ENCODE assay signal across 17 cellular contexts in the genomic region with DNA sequence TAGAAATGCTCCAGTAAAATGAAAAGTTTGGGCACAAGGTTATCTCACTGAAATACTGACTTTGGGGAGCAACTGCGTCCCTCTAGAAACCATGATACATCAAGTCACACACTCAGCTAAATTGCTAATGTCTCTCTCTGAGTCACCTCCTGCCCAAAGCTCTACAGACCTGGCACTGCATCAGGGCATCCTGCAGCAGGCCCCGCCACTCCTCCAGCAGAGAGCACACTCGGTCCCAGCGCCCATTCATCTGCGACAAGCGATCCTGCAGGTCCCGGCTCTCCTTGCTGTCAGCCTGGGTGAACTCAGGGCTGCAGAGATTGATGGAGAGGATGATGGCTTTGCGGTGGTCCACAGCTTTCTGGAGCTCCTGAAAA.
A peak's percentile ranks its signal among the peaks of the same experiment; 100 is the strongest.
DNase-seq lines count a peak whose midpoint lies in the region; ATAC-seq, FAIRE-seq and TF ChIP-seq lines count a peak whose summit lies in the region.
"Had no signal": no experiment of that assay in that cellular context is flagged by ENCODE, and none has a peak within 500 bp of the region (broad histone marks: within the 10 kb centered on the region; RNA-seq: fewer than 3 reads in every experiment).

No MANE protein-coding gene starts in this region.

- H3K27ac Mint-ChIP-seq in astrocyte (ENCODE audit: unreplicated experiment) = no peak overlapping the region
- H3K27ac Mint-ChIP-seq: B cell; T-helper 1 cell treated with Interleukin-12 subunit alpha and Interleukin-12 subunit beta and Interleukin-4 antibody, amounts not matched to agents 30 μg/mL and 1 μg/mL, for 36 hours had no signal

- H3K79me2 ChIP-seq in HepG2 (ENCODE audit: insufficient read depth, low read length) (no peaks in the 10 kb centered on the region), astrocyte (ENCODE audit: insufficient read depth, low read length) (no peaks in the 10 kb centered on the region)

- WGBS in HepG2 (ENCODE audit: low lambda C conversion rate) = 63% methylated on average over 8 of the region's 8 CpGs
- 95% methylated on average over 8 of the region's 8 CpGs for WGBS in right lobe of liver (ENCODE audit: insufficient coverage, low coverage, low lambda C conversion rate, missing lambda C conversion rate)
- WGBS in stomach, 5 donors = 79 to 90% (median 85%) methylated on average over 8 of the region's 8 CpGs

- H3K36me3 ChIP-seq in HepG2 (replicated peaks in 1 of 2; ENCODE audit: control insufficient read depth in 1 of 2, insufficient read depth in 2 of 2, low read length in 2 of 2) = no peaks in the 10 kb centered on the region
- H3K36me3 ChIP-seq in right lobe of liver = peaks cover 0 to 82% (median 30%) of the 10 kb centered on the region in 4 donors
- H3K36me3 ChIP-seq in astrocyte (ENCODE audit: insufficient read depth, low read length) = peaks cover 46% of the 10 kb centered on the region
- H3K36me3 ChIP-seq in upper lobe of right lung = peaks cover 100% of the 10 kb centered on the region
- peaks cover 30 to 98% (median 97%) of the 10 kb centered on the region in 4 donors for H3K36me3 ChIP-seq in stomach

- DNase-seq in HepG2 (ENCODE audit: low spot score) (no peak), right lobe of liver (no peak), NCI-H2196 (lab: John Stamatoyannopoulos, UW; ENCODE audit: unreplicated experiment) (peak; percentile 74), astrocyte (ENCODE audit: low read depth) (peak; percentile 23), upper lobe of right lung (no peak), stomach (no peak), AG08395 (ENCODE audit: low spot score) (no peak)
- DNase-seq: DND-41; erythroblast; left cardiac atrium; stimulated activated CD4-positive, alpha-beta T cell treated with anti-CD3 and anti-CD28 coated beads, Interleukin-12 subunit alpha, Interleukin-12 subunit beta, amount 100 ng/mL, for 4 hours had no signal

- no peaks in the 10 kb centered on the region for H3K27me3 Mint-ChIP-seq in astrocyte (ENCODE audit: low read depth, unreplicated experiment)
- H3K27me3 Mint-ChIP-seq: B cell had no signal

- H3K9ac ChIP-seq in HepG2 (ENCODE audit: insufficient read depth, low read depth, low read length) (no peak overlapping the region), astrocyte (ENCODE audit: low read length) (no peak overlapping the region)

- no peak for TF ChIP-seq EP300 in HepG2 (IDR thresholded peaks at IDR 0.05; ENCODE audit: low read depth in 2 of 2, low read length in 2 of 2)
- no peak for TF ChIP-seq EP300 in HepG2 (CRISPR knock-in tag; IDR thresholded peaks at IDR 0.05; ENCODE audit: borderline replicate concordance)
- no peak for TF ChIP-seq EP300 in stomach (IDR thresholded peaks at IDR 0.05)

- H3K9me3 ChIP-seq in HepG2 (ENCODE audit: low read length) (no peaks in the 10 kb centered on the region), right lobe of liver (no peaks in the 10 kb centered on the region), astrocyte (ENCODE audit: insufficient read depth, low read depth, low read length) (no peaks in the 10 kb centered on the region), upper lobe of right lung (no peaks in the 10 kb centered on the region), stomach (no peaks in the 10 kb centered on the region)

- ATAC-seq in HepG2 (peak; percentile 91), right lobe of liver (no peak), upper lobe of right lung (peak; percentile 46), GM18502 (IDR thresholded peaks at IDR 0.05; ENCODE audit: poor library complexity, unreplicated experiment) (no peak)
- ATAC-seq: activated CD4-positive, CD25-positive, alpha-beta regulatory T cell treated with anti-CD3 and anti-CD28 coated beads, Interleukin-2, amount 50 U/mL, for 24 hours had no signal

- no peak overlapping the region for H3K4me3 ChIP-seq in HepG2 (replicated peaks in 1 of 3; ENCODE audit: insufficient read depth in 1 of 3, low read depth in 2 of 3, low read length in 3 of 3)
- no peak overlapping the region for H3K4me3 ChIP-seq in right lobe of liver
- no peak overlapping the region for H3K4me3 ChIP-seq in astrocyte (ENCODE audit: insufficient read depth, low read depth, low read length)
- no peak overlapping the region for H3K4me3 ChIP-seq in upper lobe of right lung
- no peak overlapping the region for H3K4me3 ChIP-seq in stomach

- H3K4me1 Mint-ChIP-seq in astrocyte (ENCODE audit: low read depth, unreplicated experiment) = no peaks in the 10 kb centered on the region
- H3K4me1 Mint-ChIP-seq: B cell had no signal

- FAIRE-seq in HepG2 (lab: Jason Lieb, UNC) (no peak), astrocyte (lab: Jason Lieb, UNC) (no peak)
- FAIRE-seq: colon had no signal

- H4K20me1 ChIP-seq in HepG2 (ENCODE audit: insufficient read depth, low read length) = no peaks in the 10 kb centered on the region
- H4K20me1 ChIP-seq in astrocyte (ENCODE audit: insufficient read depth, low read length) = no peaks in the 10 kb centered on the region

- in situ Hi-C loops in HepG2 (cut with HindIII; ENCODE audit: extremely low pct_ligation_motif_present, low pct_unique_long_range_greater_than_20kb) = no loop called here

- H2AFZ ChIP-seq in HepG2 (ENCODE audit: low read length) (no peak overlapping the region), astrocyte (ENCODE audit: low read depth, low read length) (no peak overlapping the region)

- TF ChIP-seq RAD21 in HepG2 (CRISPR knock-in tag; IDR thresholded peaks at IDR 0.05) = no peak

- BruUV-seq in HepG2 (replicated peaks; lab: Mats Ljungman, UMichigan) = no TSS peak

- CTCF ChIA-PET in HepG2 (lab: Yijun Ruan, JAX; ENCODE audit: low intra/inter-chr PET ratio, low total read pairs) = no interaction called here

- no peak for TF ChIP-seq POLR2A in HepG2 (IDR thresholded peaks at IDR 0.05; ENCODE audit: insufficient read depth in 1 of 2, low read depth in 2 of 2, low read length in 2 of 2)
- no peak for TF ChIP-seq POLR2A in right lobe of liver (IDR thresholded peaks at IDR 0.05)
- no peak for TF ChIP-seq POLR2A in stomach (IDR thresholded peaks at IDR 0.05)

- intact Hi-C loops in HepG2 (cut with micrococcal nuclease; ENCODE audit: unreplicated experiment) = loop anchor here (1.0 to 5.0 kb wide), 2 partner anchors 35 to 131 kb away; no protein-coding TSS in a partner anchor
- intact Hi-C loops in right lobe of liver (cut with DNase I) = no loop called here
- intact Hi-C loops in upper lobe of right lung (cut with DNase I) = no loop called here
- intact Hi-C loops in stomach (cut with DNase I; ENCODE audit: low total_unique reads) = no loop called here

- H3K4me2 ChIP-seq in HepG2 (ENCODE audit: low read depth, low read length) (peak overlapping the region; percentile 5; the same call in 1 of the 2 replicates), astrocyte (ENCODE audit: low read length) (no peak overlapping the region)

- no peak for TF ChIP-seq CTCF in HepG2 (CRISPR knock-in tag; IDR thresholded peaks at IDR 0.05)
- TF ChIP-seq CTCF in right lobe of liver (IDR thresholded peaks at IDR 0.05) = no peak
- TF ChIP-seq CTCF in astrocyte (IDR thresholded peaks at IDR 0.05; ENCODE audit: insufficient read depth, low read depth, low read length) = no peak
- no peak for TF ChIP-seq CTCF in upper lobe of right lung (IDR thresholded peaks at IDR 0.05)
- no peak for TF ChIP-seq CTCF in stomach (IDR thresholded peaks at IDR 0.05)

- H3K4me3 Mint-ChIP-seq in astrocyte (ENCODE audit: unreplicated experiment) = no peak overlapping the region
- H3K4me3 Mint-ChIP-seq: B cell; T-helper 1 cell treated with Interleukin-12 subunit alpha and Interleukin-12 subunit beta and Interleukin-4 antibody, amounts not matched to agents 30 μg/mL and 1 μg/mL, for 36 hours had no signal

- POLR2A ChIA-PET in HepG2 (lab: Yijun Ruan, JAX) = interaction anchor here (1.4 to 1.5 kb wide), 2 partner anchors 35 to 165 kb away, joined by 3 to 5 read pairs; no protein-coding TSS in a partner anchor

- H3K27me3 ChIP-seq in HepG2 (ENCODE audit: control insufficient read depth in 1 of 2, insufficient read depth in 2 of 2, low read length in 2 of 2) (no peaks in the 10 kb centered on the region), right lobe of liver (no peaks in the 10 kb centered on the region), astrocyte (ENCODE audit: insufficient read depth, low read length) (no peaks in the 10 kb centered on the region), upper lobe of right lung (no peaks in the 10 kb centered on the region), stomach (no peaks in the 10 kb centered on the region)

- peaks cover 19% of the 10 kb centered on the region for H3K4me1 ChIP-seq in HepG2 (ENCODE audit: insufficient read depth, low read length)
- no peaks in the 10 kb centered on the region for H3K4me1 ChIP-seq in right lobe of liver
- H3K4me1 ChIP-seq in astrocyte (ENCODE audit: insufficient read depth, low read length) = no peaks in the 10 kb centered on the region
- no peaks in the 10 kb centered on the region for H3K4me1 ChIP-seq in upper lobe of right lung
- H3K4me1 ChIP-seq in stomach = peaks cover 0 to 7% (median 2%) of the 10 kb centered on the region in 4 donors

- peak overlapping the region; percentile 8 for H3K27ac ChIP-seq in HepG2 (ENCODE audit: extremely low read length, insufficient read depth, low read length)
- H3K27ac ChIP-seq in right lobe of liver = no peak overlapping the region
- no peak overlapping the region for H3K27ac ChIP-seq in astrocyte (ENCODE audit: low read depth, low read length)
- H3K27ac ChIP-seq in upper lobe of right lung = no peak overlapping the region
- H3K27ac ChIP-seq in stomach = no peak overlapping the region
- H3K27ac ChIP-seq: RWPE1 had no signal

- peaks cover 35% of the 10 kb centered on the region for H3K36me3 Mint-ChIP-seq in astrocyte (ENCODE audit: low read depth, unreplicated experiment)

- no peaks in the 10 kb centered on the region for H3K9me3 Mint-ChIP-seq in astrocyte (ENCODE audit: unreplicated experiment)
- H3K9me3 Mint-ChIP-seq: T-helper 1 cell treated with Interleukin-12 subunit alpha and Interleukin-12 subunit beta and Interleukin-4 antibody, amounts not matched to agents 30 μg/mL and 1 μg/mL, for 36 hours had no signal

TF ChIP-seq in HepG2, 621 proteins besides CTCF, POLR2A, EP300 and RAD21 (continues in another document):
- TF ChIP-seq DR1 (CRISPR knock-in tag; IDR thresholded peaks at IDR 0.05) = no peak

Comparison
In these comparisons a context has a peak if more than half of its experiments do, and no peak if none do; other contexts are left out.
1. ATAC-seq: peak in HepG2 (single experiment) and upper lobe of right lung (single experiment); none in right lobe of liver (0 of 4) and GM18502 (single experiment).
2. DNase-seq: peak in NCI-H2196 (single experiment) and astrocyte (single experiment); none in HepG2 (single experiment), right lobe of liver (0 of 3), upper lobe of right lung (single experiment), stomach (single experiment) and AG08395 (single experiment).